In genomic region chr2:73684905-73685304, GRCh38 we compare ENCODE assay signal across 18 cellular contexts. TPM values are rescaled to one million over a fixed set of nuclear protein-coding genes. Genes with fewer than 3 reads are reported as not detected.
DNase-seq lines count a peak whose midpoint lies in the region; ATAC-seq, FAIRE-seq and TF ChIP-seq lines count a peak whose summit lies in the region.
"Not testable (repeated sequence)": the region's sequence is repeated elsewhere in the genome, so short reads cannot be mapped to it uniquely, and the experiment has no call there.
"Had no signal": no experiment of that assay in that cellular context is flagged by ENCODE, and none has a peak within 500 bp of the region (broad histone marks: within the 10 kb centered on the region; RNA-seq: fewer than 3 reads in every experiment).

No MANE protein-coding gene starts in this region.

- not testable (repeated sequence) for H3K36me3 ChIP-seq in A673 (ENCODE audit: insufficient read depth, low read length, poor library complexity, severe bottlenecking); OCI-LY3 (replicated peaks; ENCODE audit: low read depth, low read length); cardiac muscle cell; HepG2 (replicated peaks in 1 of 2; ENCODE audit: control insufficient read depth in 1 of 2, insufficient read depth in 2 of 2, low read length in 2 of 2); testis (ENCODE audit: low read depth, missing control alignments)

- not testable (repeated sequence) for TF ChIP-seq RAD21 in HepG2 (CRISPR knock-in tag; IDR thresholded peaks at IDR 0.05)

- CTCF ChIA-PET in A673 (lab: Charles Lee); HepG2 (lab: Yijun Ruan, JAX; ENCODE audit: low intra/inter-chr PET ratio, low total read pairs): not testable (repeated sequence)

- H3K9ac ChIP-seq in OCI-LY3 (ENCODE audit: low read length); HepG2 (ENCODE audit: insufficient read depth, low read depth, low read length): not testable (repeated sequence)

- POLR2A ChIA-PET in A673 (lab: Charles Lee; ENCODE audit: low non-redundant PET); HepG2 (lab: Yijun Ruan, JAX): not testable (repeated sequence)

- not testable (repeated sequence) for TF ChIP-seq EP300 in HepG2 (IDR thresholded peaks at IDR 0.05; ENCODE audit: low read depth in 2 of 2, low read length in 2 of 2); HepG2 (CRISPR knock-in tag; IDR thresholded peaks at IDR 0.05; ENCODE audit: borderline replicate concordance)

- not testable (repeated sequence) for H3K27me3 ChIP-seq in A673 (replicated peaks; ENCODE audit: insufficient read depth, low read depth, low read length, poor library complexity); OCI-LY3 (ENCODE audit: low read depth, low read length); cardiac muscle cell; HepG2 (ENCODE audit: control insufficient read depth in 1 of 2, insufficient read depth in 2 of 2, low read length in 2 of 2); testis

- not testable (repeated sequence) for H3K4me3 ChIP-seq in A673 (ENCODE audit: low read depth, low read length, poor library complexity, severe bottlenecking); OCI-LY3 (ENCODE audit: low read length); cardiac muscle cell; HepG2 (replicated peaks in 1 of 3; ENCODE audit: insufficient read depth in 1 of 3, low read depth in 2 of 3, low read length in 3 of 3); testis

- H3K4me1 ChIP-seq in A673 (ENCODE audit: insufficient read depth, low read length, poor library complexity, severe bottlenecking); OCI-LY3 (ENCODE audit: low read length); cardiac muscle cell (ENCODE audit: low read depth); testis: not testable (repeated sequence)
- H3K4me1 ChIP-seq in HepG2 (ENCODE audit: insufficient read depth, low read length): peaks cover 22% of the 10 kb centered on the region

- 9% methylated on average over 9 of the region's 9 CpGs for WGBS in HepG2 (ENCODE audit: low lambda C conversion rate)
- WGBS in testis, 2 donors: 31 to 41% methylated on average over 9 of the region's 9 CpGs

- not testable (repeated sequence) for H2AFZ ChIP-seq in OCI-LY3 (ENCODE audit: low read depth, low read length); HepG2 (ENCODE audit: low read length)

- ATAC-seq in HepG2: peak; percentile 87

- in situ Hi-C loops in HepG2 (cut with HindIII; ENCODE audit: extremely low pct_ligation_motif_present, low pct_unique_long_range_greater_than_20kb): not testable (repeated sequence)

- TF ChIP-seq CTCF in A673 (conservative IDR thresholded peaks at IDR 0.05; ENCODE audit: low read depth, low read length) (0 out of 2 replicates have a peak, but pooled peaks have one; percentile 22), OCI-LY3 (IDR thresholded peaks at IDR 0.05; ENCODE audit: low read depth, low read length) (peak; percentile 25), VCaP (conservative IDR thresholded peaks at IDR 0.05) (peak; percentile 32), cardiac muscle cell (IDR thresholded peaks at IDR 0.05; ENCODE audit: low read depth, low read length) (peak; percentile 28), HepG2 (CRISPR knock-in tag; IDR thresholded peaks at IDR 0.05) (peak; percentile 39), testis (IDR thresholded peaks at IDR 0.05) (peak in 1 of 3 experiments; percentile 28)

- FAIRE-seq in HepG2 (lab: Jason Lieb, UNC): peak; percentile 90

- not testable (repeated sequence) for H3K27ac ChIP-seq in A673 (ENCODE audit: low read depth, low read length, poor library complexity, severe bottlenecking); OCI-LY3 (ENCODE audit: low read length); VCaP; cardiac muscle cell; HepG2 (ENCODE audit: extremely low read length, insufficient read depth, low read length)
- peak overlapping the region in 1 of 2 donors; percentile 41 for H3K27ac ChIP-seq in testis

- BruUV-seq in A673 (replicated peaks; lab: Mats Ljungman, UMichigan); HepG2 (replicated peaks; lab: Mats Ljungman, UMichigan): not testable (repeated sequence)

- intact Hi-C loops in A673 (cut with micrococcal nuclease; ENCODE audit: unreplicated experiment); HepG2 (cut with micrococcal nuclease; ENCODE audit: unreplicated experiment); testis (cut with DNase I; ENCODE audit: low total_unique reads): not testable (repeated sequence)

- not testable (repeated sequence) for TF ChIP-seq POLR2A in HepG2 (IDR thresholded peaks at IDR 0.05; ENCODE audit: insufficient read depth in 1 of 2, low read depth in 2 of 2, low read length in 2 of 2); testis (IDR thresholded peaks at IDR 0.05)

- not testable (repeated sequence) for H3K9me3 ChIP-seq in A673 (ENCODE audit: low read depth, low read length, poor library complexity, severe bottlenecking); OCI-LY3 (ENCODE audit: insufficient read depth, low read length); cardiac muscle cell (ENCODE audit: low read depth); HepG2 (ENCODE audit: low read length); testis

- H3K79me2 ChIP-seq in OCI-LY3 (ENCODE audit: low read length); HepG2 (ENCODE audit: insufficient read depth, low read length): not testable (repeated sequence)

- peak; percentile 8 for DNase-seq in A673 (ENCODE audit: low spot score)
- peak; percentile 14 for DNase-seq in ELF-1 (ENCODE audit: low read depth, low spot score)
- peak; percentile 21 for DNase-seq in dermis blood vessel endothelial cell
- DNase-seq in cardiac muscle cell (ENCODE audit: low read depth in 1 of 2, low spot score in 1 of 2): peak in 1 of 2 donors; percentile 15
- DNase-seq in HepG2 (ENCODE audit: low spot score): peak; percentile 24
- peak; percentile 64 for DNase-seq in testis

- H3K4me2 ChIP-seq in OCI-LY3 (ENCODE audit: low read length); HepG2 (ENCODE audit: low read depth, low read length): not testable (repeated sequence)

- not testable (repeated sequence) for H4K20me1 ChIP-seq in OCI-LY3 (ENCODE audit: insufficient read depth, low read length); HepG2 (ENCODE audit: insufficient read depth, low read length)

RNA-seq across cellular contexts. Expression of gene NAT8, which starts 42.7 kb away (rescaled TPM):
- total RNA-seq in A673 (2021) (not detected in 2 replicates), dermis blood vessel endothelial cell (not detected in 2 replicates), cardiac muscle cell (not detected in 2 replicates), HepG2 (2016; rRNA removed; fragmentation: Illumina TruSeq; extraction: Trizol) (1.8 and 1.9 TPM in 2 replicates), testis (not detected)
- polyA plus RNA-seq in cardiac muscle cell (not detected in 2 replicates), HepG2 (2011; rRNA removed) (12.9 and 15.6 TPM in 2 replicates), testis (ENCODE audit: insufficient read depth, low read depth, low replicate concordance) (6.0 TPM)
- total RNA-seq in HepG2 (2016; cell fraction: cytosol; rRNA removed; fragmentation: Illumina TruSeq; extraction: Trizol; ENCODE audit: low read depth): 0.51 and 0.97 TPM in 2 replicates
- 1.2 and 2.0 TPM in 2 replicates for total RNA-seq in HepG2 (2016; cell fraction: insoluble cytoplasmic fraction; rRNA removed; fragmentation: Illumina TruSeq; extraction: Trizol)
- 0.28 and 0.59 TPM in 2 replicates for total RNA-seq in HepG2 (2016; cell fraction: membrane; rRNA removed; fragmentation: Illumina TruSeq; extraction: Trizol)
- 1.4 and 1.5 TPM in 2 replicates for total RNA-seq in HepG2 (2016; cell fraction: nucleus; rRNA removed; fragmentation: Illumina TruSeq; extraction: Trizol)
- 16.0 and 20.9 TPM in 2 replicates for polyA plus RNA-seq in HepG2 (2011; cell fraction: cytosol; rRNA removed)
- polyA plus RNA-seq in HepG2 (2011; cell fraction: nucleus; rRNA removed): 3.6 and 7.4 TPM in 2 replicates
- polyA plus RNA-seq in HepG2 (2012): 2.8 and 12.0 TPM in 2 replicates
- 0.23 and 0.38 TPM in 2 replicates for polyA plus RNA-seq in HepG2 (2016; cell fraction: cytosol; fragmentation: Illumina TruSeq; extraction: Trizol; ENCODE audit: low read depth)
- polyA plus RNA-seq in HepG2 (2016; cell fraction: insoluble cytoplasmic fraction; fragmentation: Illumina TruSeq; extraction: Trizol; ENCODE audit: low read depth): 0.46 and 1.4 TPM in 2 replicates
- polyA plus RNA-seq in HepG2 (2016; cell fraction: membrane; fragmentation: Illumina TruSeq; extraction: Trizol; ENCODE audit: low read depth): 0.24 and 0.34 TPM in 2 replicates
- polyA plus RNA-seq in HepG2 (2016; cell fraction: nucleus; fragmentation: Illumina TruSeq; extraction: Trizol; ENCODE audit: insufficient read depth, low read depth): 2.9 and 3.0 TPM in 2 replicates
- 9.7 TPM in 1 of 2 replicates, not detected in the other for polyA minus RNA-seq in HepG2 (2011; rRNA and poly(A)+ RNA removed; ENCODE audit: low replicate concordance)
- polyA minus RNA-seq in HepG2 (2011; cell fraction: cytosol; rRNA and poly(A)+ RNA removed): 3.3 and 4.1 TPM in 2 replicates
- polyA minus RNA-seq in HepG2 (2011; cell fraction: nucleus; rRNA and poly(A)+ RNA removed): 1.5 and 2.1 TPM in 2 replicates
- total RNA-seq: activated CD4-positive, alpha-beta memory T cell treated with anti-CD3 and anti-CD28 coated beads for 36 hours; activated naive CD4-positive, alpha-beta T cell treated with anti-CD3 and anti-CD28 coated beads for 36 hours; activated T-helper 1 cell treated with anti-CD3 and anti-CD28 coated beads, Interleukin-12 subunit alpha, Interleukin-12 subunit beta, Interleukin-2, Interleukin-4 antibody, amounts not matched to agents 30 ng/mL and 10 ng/mL and 1 ng/mL, durations not matched to agents 14 hours and 24 hours and 36 hours; CD8-positive, alpha-beta memory T cell; H7; lung microvascular endothelial cell; sciatic nerve; subcutaneous adipose tissue; T-cell; ureter had no signal
- polyA plus RNA-seq: CD8-positive, alpha-beta memory T cell had no signal

RNA-seq across cellular contexts. Expression of gene TPRKB, which starts 52.2 kb away (rescaled TPM):
- total RNA-seq in A673 (2021) (57.3 and 57.5 TPM in 2 replicates), dermis blood vessel endothelial cell (29.8 and 45.9 TPM in 2 replicates), cardiac muscle cell (12.9 and 28.9 TPM in 2 replicates), HepG2 (2016; rRNA removed; fragmentation: Illumina TruSeq; extraction: Trizol) (58.0 and 73.8 TPM in 2 replicates), testis (10 to 100 TPM; 29.0 to 34.5 TPM)
- polyA plus RNA-seq in cardiac muscle cell (47.7 and 63.1 TPM in 2 replicates), HepG2 (2011; rRNA removed) (23.4 and 32.0 TPM in 2 replicates), testis (ENCODE audit: insufficient read depth, low read depth, low replicate concordance) (72.2 TPM)
- total RNA-seq in HepG2 (2016; cell fraction: cytosol; rRNA removed; fragmentation: Illumina TruSeq; extraction: Trizol; ENCODE audit: low read depth): 30.1 and 30.9 TPM in 2 replicates
- 53.8 and 79.5 TPM in 2 replicates for total RNA-seq in HepG2 (2016; cell fraction: insoluble cytoplasmic fraction; rRNA removed; fragmentation: Illumina TruSeq; extraction: Trizol)
- 43.1 and 43.8 TPM in 2 replicates for total RNA-seq in HepG2 (2016; cell fraction: membrane; rRNA removed; fragmentation: Illumina TruSeq; extraction: Trizol)
- total RNA-seq in HepG2 (2016; cell fraction: nucleus; rRNA removed; fragmentation: Illumina TruSeq; extraction: Trizol): 23.3 and 30.5 TPM in 2 replicates
- 21.7 and 26.1 TPM in 2 replicates for polyA plus RNA-seq in HepG2 (2011; cell fraction: cytosol; rRNA removed)
- 7.1 and 7.7 TPM in 2 replicates for polyA plus RNA-seq in HepG2 (2011; cell fraction: nucleus; rRNA removed)
- polyA plus RNA-seq in HepG2 (2012): 38.9 and 50.9 TPM in 2 replicates
- polyA plus RNA-seq in HepG2 (2016; cell fraction: cytosol; fragmentation: Illumina TruSeq; extraction: Trizol; ENCODE audit: low read depth): 52.0 and 61.1 TPM in 2 replicates
- 106 and 125 TPM in 2 replicates for polyA plus RNA-seq in HepG2 (2016; cell fraction: insoluble cytoplasmic fraction; fragmentation: Illumina TruSeq; extraction: Trizol; ENCODE audit: low read depth)
- polyA plus RNA-seq in HepG2 (2016; cell fraction: membrane; fragmentation: Illumina TruSeq; extraction: Trizol; ENCODE audit: low read depth): 56.9 and 59.4 TPM in 2 replicates
- polyA plus RNA-seq in HepG2 (2016; cell fraction: nucleus; fragmentation: Illumina TruSeq; extraction: Trizol; ENCODE audit: insufficient read depth, low read depth): 51.6 and 51.9 TPM in 2 replicates
- polyA minus RNA-seq in HepG2 (2011; rRNA and poly(A)+ RNA removed; ENCODE audit: low replicate concordance): 1.3 and 7.5 TPM in 2 replicates
- 4.6 and 6.5 TPM in 2 replicates for polyA minus RNA-seq in HepG2 (2011; cell fraction: cytosol; rRNA and poly(A)+ RNA removed)
- 9.0 and 14.4 TPM in 2 replicates for polyA minus RNA-seq in HepG2 (2011; cell fraction: nucleus; rRNA and poly(A)+ RNA removed)
